13 cellular contexts compared by ENCODE assay signal in the genomic region with DNA sequence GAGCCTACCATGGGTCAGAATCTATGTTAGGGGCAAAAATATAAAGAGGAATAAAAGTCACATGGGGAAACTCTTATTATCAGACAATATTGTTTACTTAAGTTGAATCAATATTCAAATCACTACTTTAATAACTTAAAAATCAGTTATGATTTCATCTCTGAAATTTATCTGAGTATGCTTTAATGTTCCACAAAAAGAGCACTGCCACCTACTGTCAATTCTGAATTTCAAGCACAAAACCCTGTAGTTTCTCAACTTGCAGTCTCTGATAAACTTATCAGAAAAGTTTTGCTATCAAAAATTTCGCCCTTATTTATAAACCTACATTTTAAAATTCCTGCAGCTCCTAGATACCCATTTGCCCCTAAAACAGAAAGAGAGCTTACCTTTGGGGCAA. TPM values are rescaled to one million over a fixed set of nuclear protein-coding genes. Genes with fewer than 3 reads are reported as not detected.
A peak's percentile ranks its signal among the peaks of the same experiment; 100 is the strongest.
DNase-seq lines count a peak whose midpoint lies in the region; ATAC-seq, FAIRE-seq and TF ChIP-seq lines count a peak whose summit lies in the region.
"Had no signal": no experiment of that assay in that cellular context is flagged by ENCODE, and none has a peak within 500 bp of the region (broad histone marks: within the 10 kb centered on the region; RNA-seq: fewer than 3 reads in every experiment).

No MANE protein-coding gene starts in this region.

- H3K4me1 ChIP-seq in DND-41 (ENCODE audit: insufficient read depth, low read length) (no peaks in the 10 kb centered on the region), osteoblast (ENCODE audit: insufficient read depth, low read length) (peaks cover 7% of the 10 kb centered on the region)
- H3K4me1 ChIP-seq: SJCRH30 had no signal

- no peak overlapping the region for H3K4me3 ChIP-seq in DND-41 (ENCODE audit: low read depth in 1 of 2, low read length in 2 of 2)
- H3K4me3 ChIP-seq in bronchial epithelial cell (ENCODE audit: low read depth, low read length) = no peak overlapping the region
- H3K4me3 ChIP-seq in osteoblast (ENCODE audit: insufficient read depth, low read length) = no peak overlapping the region
- H3K4me3 ChIP-seq: SJCRH30 had no signal

- H3K27me3 Mint-ChIP-seq in glutamatergic neuron (ENCODE audit: unreplicated experiment) = no peaks in the 10 kb centered on the region

- H3K27ac Mint-ChIP-seq in glutamatergic neuron (ENCODE audit: unreplicated experiment) = no peak overlapping the region

- no peak overlapping the region for H3K4me3 Mint-ChIP-seq in glutamatergic neuron (ENCODE audit: unreplicated experiment)

- no peak overlapping the region for H2AFZ ChIP-seq in DND-41 (ENCODE audit: low read depth, low read length)
- no peak overlapping the region for H2AFZ ChIP-seq in osteoblast (ENCODE audit: low read length)

- no peak overlapping the region for H3K9ac ChIP-seq in DND-41 (ENCODE audit: low read depth, low read length)

- H3K4me2 ChIP-seq in DND-41 (ENCODE audit: insufficient read depth, low read length) (no peak overlapping the region), osteoblast (ENCODE audit: insufficient read depth, low read length) (no peak overlapping the region)

- H3K36me3 ChIP-seq in DND-41 (ENCODE audit: insufficient read depth, low read length) (no peaks in the 10 kb centered on the region), bronchial epithelial cell (ENCODE audit: control insufficient read depth, insufficient read depth, low read length) (peaks cover 10% of the 10 kb centered on the region), osteoblast (ENCODE audit: insufficient read depth, low read length) (peaks cover 33% of the 10 kb centered on the region)

- no peaks in the 10 kb centered on the region for H3K9me3 Mint-ChIP-seq in glutamatergic neuron (ENCODE audit: unreplicated experiment)

- H3K36me3 Mint-ChIP-seq in glutamatergic neuron (ENCODE audit: unreplicated experiment) = no peaks in the 10 kb centered on the region

- no peaks in the 10 kb centered on the region for H3K4me1 Mint-ChIP-seq in glutamatergic neuron (ENCODE audit: low read depth, unreplicated experiment)

- H3K79me2 ChIP-seq in DND-41 (ENCODE audit: insufficient read depth, low read length) = no peaks in the 10 kb centered on the region
- peaks cover 9% of the 10 kb centered on the region for H3K79me2 ChIP-seq in osteoblast (ENCODE audit: insufficient read depth, low read length)

- TF ChIP-seq CTCF in DND-41 (IDR thresholded peaks at IDR 0.05; ENCODE audit: borderline replicate concordance, extremely low read depth, low read length, poor library complexity, severe bottlenecking) (peak; percentile 32), bronchial epithelial cell (IDR thresholded peaks at IDR 0.05; ENCODE audit: insufficient read depth, low read length, severe bottlenecking) (no peak), osteoblast (IDR thresholded peaks at IDR 0.05; ENCODE audit: extremely low read depth, low read depth, low read length) (peak; percentile 40), glutamatergic neuron (IDR thresholded peaks at IDR 0.05; ENCODE audit: partially characterized antibody, unreplicated experiment) (no peak)

- no peak overlapping the region for H3K27ac ChIP-seq in DND-41 (ENCODE audit: low read length)
- no peak overlapping the region for H3K27ac ChIP-seq in osteoblast (ENCODE audit: low read depth, low read length)
- H3K27ac ChIP-seq: SJCRH30 had no signal

- no peak for FAIRE-seq in bronchial epithelial cell (lab: Jason Lieb, UNC)

- H3K9me3 ChIP-seq in DND-41 (ENCODE audit: insufficient read depth, low read length, severe bottlenecking) (no peaks in the 10 kb centered on the region), osteoblast (ENCODE audit: low read depth, low read length) (no peaks in the 10 kb centered on the region)
- H3K9me3 ChIP-seq: SJCRH30 had no signal

- no peaks in the 10 kb centered on the region for H4K20me1 ChIP-seq in DND-41 (ENCODE audit: insufficient read depth, low read length)
- no peaks in the 10 kb centered on the region for H4K20me1 ChIP-seq in osteoblast (ENCODE audit: insufficient read depth, low read length)

- ATAC-seq in DND-41 (ENCODE audit: insufficient read depth, low read depth) = no peak

- DNase-seq in DND-41 (no peak), LHCN-M2 (ENCODE audit: low read depth) (peak; percentile 10), bronchial epithelial cell (ENCODE audit: low read depth) (peak; percentile 6), osteoblast (ENCODE audit: insufficient read length, low spot score, missing footprints) (peak; percentile 68), glutamatergic neuron (no peak), GDM1 (lab: John Stamatoyannopoulos, UW) (no peak)
- DNase-seq in effector CD4-positive, alpha-beta T cell = no peak
- DNase-seq: activated CD4-positive, alpha-beta T cell treated with anti-CD3 and anti-CD28 coated beads for 48 hours; activated gamma-delta T cell; NCI-H226; SJCRH30; stimulated activated CD4-positive, alpha-beta T cell treated with anti-CD3 and anti-CD28 coated beads, Interleukin-15, amount 100 ng/mL, for 24 hours; stimulated activated naive CD4-positive, alpha-beta T cell treated with Interleukin-2 at 50 U/mL for 16 hours had no signal

- no peaks in the 10 kb centered on the region for H3K27me3 ChIP-seq in DND-41 (ENCODE audit: insufficient read depth, low read length, poor library complexity)
- no peaks in the 10 kb centered on the region for H3K27me3 ChIP-seq in bronchial epithelial cell (ENCODE audit: control insufficient read depth, insufficient read depth, low read length)
- no peaks in the 10 kb centered on the region for H3K27me3 ChIP-seq in osteoblast (ENCODE audit: insufficient read depth, low read length)
- H3K27me3 ChIP-seq: SJCRH30 had no signal

RNA-seq across cellular contexts. Expression of a gene that starts 47.3 kb away (rescaled TPM):
- total RNA-seq in LHCN-M2 (2014; rRNA removed) (107 and 109 TPM in 2 replicates), bronchial epithelial cell (88.2 and 93.2 TPM in 2 replicates), osteoblast (70.1 and 79.3 TPM in 2 replicates), glutamatergic neuron (ENCODE audit: unreplicated experiment) (71.7 TPM)
- 31.6 TPM for polyA plus RNA-seq in LHCN-M2 (2012)

Comparison
In these comparisons a context has a peak if more than half of its experiments do, and no peak if none do; other contexts are left out.
1. DNase-seq: peak in LHCN-M2 (single experiment), bronchial epithelial cell (single experiment) and osteoblast (single experiment); none in DND-41 (single experiment), effector CD4-positive, alpha-beta T cell (single experiment), glutamatergic neuron (single experiment) and GDM1 (single experiment).
2. CTCF ChIP-seq: peak in DND-41 (single experiment) and osteoblast (single experiment); none in bronchial epithelial cell (single experiment) and glutamatergic neuron (single experiment).